18 cellular contexts compared by ENCODE assay signal in the genomic region with DNA sequence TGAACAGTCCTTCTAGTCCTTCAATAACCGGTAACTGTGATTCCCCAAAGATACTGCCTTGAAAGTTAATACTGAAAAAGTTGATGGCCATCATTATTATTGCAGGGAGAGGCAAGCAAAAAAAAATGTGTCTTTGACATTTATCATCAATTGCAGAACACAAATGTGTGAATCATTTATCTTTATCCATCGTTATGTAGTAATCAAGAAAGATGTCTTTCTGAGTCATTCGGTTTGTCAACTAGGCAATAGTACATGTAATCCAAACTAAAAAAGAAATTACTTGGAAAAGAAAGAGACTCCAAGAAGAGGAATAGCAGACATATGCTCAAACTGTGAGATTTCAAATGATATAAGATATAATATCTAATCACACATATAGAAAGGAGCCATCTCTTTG.
"Had no signal": no experiment of that assay in that cellular context is flagged by ENCODE, and none has a peak within 500 bp of the region (broad histone marks: within the 10 kb centered on the region; RNA-seq: fewer than 3 reads in every experiment).

No MANE protein-coding gene starts in this region.

- H3K27ac ChIP-seq: epithelial cell of prostate, esophagus muscularis mucosa, hepatocyte, sigmoid colon, stomach had no signal

- ATAC-seq: left colon; left ventricle myocardium superior; naive thymus-derived CD4-positive, alpha-beta T cell had no signal

- H3K36me3 ChIP-seq: esophagus muscularis mucosa, sigmoid colon, stomach had no signal

- H3K4me3 Mint-ChIP-seq: naive thymus-derived CD4-positive, alpha-beta T cell had no signal

- H3K4me1 ChIP-seq: stomach had no signal

- H3K4me3 ChIP-seq: esophagus muscularis mucosa, hepatocyte, lung, sigmoid colon, stomach had no signal

- H3K4me1 Mint-ChIP-seq: naive thymus-derived CD4-positive, alpha-beta T cell had no signal

- H3K27ac Mint-ChIP-seq: naive thymus-derived CD4-positive, alpha-beta T cell had no signal

- H3K9me3 ChIP-seq: esophagus muscularis mucosa, sigmoid colon, stomach had no signal

- H3K27me3 ChIP-seq: esophagus muscularis mucosa, hepatocyte, sigmoid colon, stomach had no signal

- DNase-seq: effector memory CD4-positive, alpha-beta T cell; foreskin melanocyte; head of caudate nucleus; left colon; left ventricle myocardium superior; mesendoderm; naive thymus-derived CD4-positive, alpha-beta T cell; posterior cingulate gyrus; sigmoid colon; small intestine; stimulated activated CD4-positive, alpha-beta T cell treated with anti-CD3 and anti-CD28 coated beads, Interleukin-12 subunit alpha, Interleukin-12 subunit beta, amount 100 ng/mL, for 4 hours; stomach; substantia nigra; trophoblast cell had no signal

- H3K36me3 Mint-ChIP-seq: naive thymus-derived CD4-positive, alpha-beta T cell had no signal

- H3K27me3 Mint-ChIP-seq: naive thymus-derived CD4-positive, alpha-beta T cell had no signal
